In genomic region chr16:3748307-3748706, GRCh38 we compare ENCODE assay signal across 1 cellular context.
A peak's percentile ranks its signal among the peaks of the same experiment; 100 is the strongest.
TF ChIP-seq lines count a peak whose summit lies in the region.

No MANE protein-coding gene starts in this region.

TF ChIP-seq in HepG2, 621 proteins besides CTCF, POLR2A, EP300 and RAD21:
- TF ChIP-seq HNF1B (CRISPR knock-in tag; IDR thresholded peaks at IDR 0.05) = no peak
- TF ChIP-seq LCORL (IDR thresholded peaks at IDR 0.05) = peak; percentile 68
- TF ChIP-seq LCORL (CRISPR knock-in tag; IDR thresholded peaks at IDR 0.05) = no peak
